1 cellular context compared by ENCODE assay signal in the genomic region with DNA sequence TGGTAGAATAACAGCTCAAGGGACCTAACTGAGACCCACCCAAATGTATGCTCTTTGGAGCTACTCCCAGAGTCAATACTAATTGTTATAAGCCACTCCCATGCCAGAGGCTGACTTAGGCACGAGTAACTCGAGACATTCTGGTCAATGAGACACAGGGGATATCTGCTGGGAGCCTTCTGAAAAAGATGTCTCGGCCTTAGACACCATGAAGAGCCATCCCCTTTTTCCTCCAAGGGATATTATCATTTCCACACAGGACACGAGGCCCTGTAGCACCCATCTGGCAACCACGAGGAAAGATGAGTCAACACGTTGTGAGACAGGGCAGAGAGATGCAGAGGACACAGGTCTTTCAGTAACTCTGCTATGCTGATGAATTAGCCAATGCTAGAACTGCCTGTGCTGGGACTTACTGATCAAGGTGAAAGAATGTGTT.
TF ChIP-seq lines count a peak whose summit lies in the region.

No MANE protein-coding gene starts in this region.

TF ChIP-seq in HepG2, 621 proteins besides CTCF, POLR2A, EP300 and RAD21:
- TF ChIP-seq HMG20A (CRISPR knock-in tag; IDR thresholded peaks at IDR 0.05; ENCODE audit: borderline replicate concordance), result no peak
- TF ChIP-seq, protein P1, sequence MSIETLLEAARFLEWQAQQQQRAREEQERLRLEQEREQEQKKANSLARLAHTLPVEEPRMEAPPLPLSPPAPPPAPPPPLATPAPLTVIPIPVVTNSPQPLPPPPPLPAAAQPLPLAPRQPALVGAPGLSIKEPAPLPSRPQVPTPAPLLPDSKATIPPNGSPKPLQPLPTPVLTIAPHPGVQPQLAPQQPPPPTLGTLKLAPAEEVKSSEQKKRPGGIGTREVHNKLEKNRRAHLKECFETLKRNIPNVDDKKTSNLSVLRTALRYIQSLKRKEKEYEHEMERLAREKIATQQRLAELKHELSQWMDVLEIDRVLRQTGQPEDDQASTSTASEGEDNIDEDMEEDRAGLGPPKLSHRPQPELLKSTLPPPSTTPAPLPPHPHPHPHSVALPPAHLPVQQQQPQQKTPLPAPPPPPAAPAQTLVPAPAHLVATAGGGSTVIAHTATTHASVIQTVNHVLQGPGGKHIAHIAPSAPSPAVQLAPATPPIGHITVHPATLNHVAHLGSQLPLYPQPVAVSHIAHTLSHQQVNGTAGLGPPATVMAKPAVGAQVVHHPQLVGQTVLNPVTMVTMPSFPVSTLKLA (IDR thresholded peaks at IDR 0.05), result peak; percentile 12; the same call in 1 of the 2 replicates
